Comparison of ENCODE assay signal across 14 cellular contexts in genomic region chr10:22649977-22650376, GRCh38.
DNase-seq lines count a peak whose midpoint lies in the region; ATAC-seq, FAIRE-seq and TF ChIP-seq lines count a peak whose summit lies in the region.
"Had no signal": no experiment of that assay in that cellular context is flagged by ENCODE, and none has a peak within 500 bp of the region (broad histone marks: within the 10 kb centered on the region; RNA-seq: fewer than 3 reads in every experiment).

No MANE protein-coding gene starts in this region.

- no peaks in the 10 kb centered on the region for H3K27me3 Mint-ChIP-seq in T-helper 1 cell treated with Interleukin-12 subunit alpha and Interleukin-12 subunit beta and Interleukin-4 antibody, amounts not matched to agents 30 μg/mL and 1 μg/mL, for 36 hours (ENCODE audit: low read depth)
- H3K27me3 Mint-ChIP-seq in activated T-helper 2 cell treated with anti-CD3 and anti-CD28 coated beads, Interferon-gamma antibody, Interleukin-2, Interleukin-4, amounts not matched to agents 10 μg/mL and 5 μg/mL and 100 μg/mL, durations not matched to agents 14 hours and 24 hours and 36 hours (ENCODE audit: low read depth) = no peaks in the 10 kb centered on the region
- no peaks in the 10 kb centered on the region for H3K27me3 Mint-ChIP-seq in naive thymus-derived CD8-positive, alpha-beta T cell

- POLR2A ChIA-PET in naive thymus-derived CD8-positive, alpha-beta T cell (lab: Charles Lee) = interaction anchor here (0.8 to 3.8 kb wide), 13 partner anchors 8 to 63 kb away, joined by 3 to 19 read pairs (median 5); partner anchors contain the start of gene PIP4K2A

- DNase-seq in T-helper 1 cell (no peak), GM12892 (ENCODE audit: insufficient read length) (no peak), HT-29 (ENCODE audit: low spot score) (no peak)
- no peak for DNase-seq in activated T-helper 2 cell treated with anti-CD3 and anti-CD28 coated beads, Interferon-gamma antibody, Interleukin-2, Interleukin-4, amounts not matched to agents 10 μg/mL and 5 μg/mL and 100 μg/mL, durations not matched to agents 14 hours and 24 hours and 36 hours (ENCODE audit: low spot score)
- no peak for DNase-seq in naive thymus-derived CD8-positive, alpha-beta T cell
- DNase-seq: dermis blood vessel endothelial cell, NCI-H1105, NCI-H2107, NCI-H526 treated with DMSO at 0.1 percent for 48 hours, SJCRH30, upper lobe of left lung had no signal

- H3K27ac Mint-ChIP-seq in T-helper 1 cell treated with Interleukin-12 subunit alpha and Interleukin-12 subunit beta and Interleukin-4 antibody, amounts not matched to agents 30 μg/mL and 1 μg/mL, for 36 hours = peak overlapping the region; percentile 94
- peak overlapping the region; percentile 98 for H3K27ac Mint-ChIP-seq in activated T-helper 2 cell treated with anti-CD3 and anti-CD28 coated beads, Interferon-gamma antibody, Interleukin-2, Interleukin-4, amounts not matched to agents 10 μg/mL and 5 μg/mL and 100 μg/mL, durations not matched to agents 14 hours and 24 hours and 36 hours
- peak overlapping the region; percentile 92 to 98 (median 97) for H3K27ac Mint-ChIP-seq in naive thymus-derived CD8-positive, alpha-beta T cell

- intact Hi-C loops in activated T-helper 2 cell treated with anti-CD3 and anti-CD28 coated beads, Interferon-gamma antibody, Interleukin-2, Interleukin-4, amounts not matched to agents 10 μg/mL and 5 μg/mL and 100 μg/mL, durations not matched to agents 14 hours and 24 hours and 36 hours (cut with micrococcal nuclease) = loop anchor here (1.0 to 5.0 kb wide), 3 partner anchors 20 to 38 kb away; no protein-coding TSS in a partner anchor

- ATAC-seq in naive thymus-derived CD8-positive, alpha-beta T cell = no peak
- ATAC-seq in HG02759 (IDR thresholded peaks at IDR 0.05; ENCODE audit: unreplicated experiment) (no peak), GM21515 (IDR thresholded peaks at IDR 0.05; ENCODE audit: unreplicated experiment) (no peak)

- FAIRE-seq in GM12892 (lab: Jason Lieb, UNC) = peak; percentile 57

- no peak for TF ChIP-seq POLR2A in GM12892 (IDR thresholded peaks at IDR 0.05; ENCODE audit: low read depth, low read length)

- H3K4me1 Mint-ChIP-seq in T-helper 1 cell treated with Interleukin-12 subunit alpha and Interleukin-12 subunit beta and Interleukin-4 antibody, amounts not matched to agents 30 μg/mL and 1 μg/mL, for 36 hours (ENCODE audit: low read depth) = peaks cover 85% of the 10 kb centered on the region
- H3K4me1 Mint-ChIP-seq in activated T-helper 2 cell treated with anti-CD3 and anti-CD28 coated beads, Interferon-gamma antibody, Interleukin-2, Interleukin-4, amounts not matched to agents 10 μg/mL and 5 μg/mL and 100 μg/mL, durations not matched to agents 14 hours and 24 hours and 36 hours (ENCODE audit: low read depth) = peaks cover 82% of the 10 kb centered on the region
- peaks cover 55 to 96% (median 91%) of the 10 kb centered on the region in 4 donors for H3K4me1 Mint-ChIP-seq in naive thymus-derived CD8-positive, alpha-beta T cell

- H3K4me3 Mint-ChIP-seq in T-helper 1 cell treated with Interleukin-12 subunit alpha and Interleukin-12 subunit beta and Interleukin-4 antibody, amounts not matched to agents 30 μg/mL and 1 μg/mL, for 36 hours = peak overlapping the region; percentile 78
- peak overlapping the region; percentile 78 for H3K4me3 Mint-ChIP-seq in activated T-helper 2 cell treated with anti-CD3 and anti-CD28 coated beads, Interferon-gamma antibody, Interleukin-2, Interleukin-4, amounts not matched to agents 10 μg/mL and 5 μg/mL and 100 μg/mL, durations not matched to agents 14 hours and 24 hours and 36 hours (ENCODE audit: low read depth)
- peak overlapping the region; percentile 67 to 87 (median 78) for H3K4me3 Mint-ChIP-seq in naive thymus-derived CD8-positive, alpha-beta T cell

- H3K9me3 Mint-ChIP-seq in T-helper 1 cell treated with Interleukin-12 subunit alpha and Interleukin-12 subunit beta and Interleukin-4 antibody, amounts not matched to agents 30 μg/mL and 1 μg/mL, for 36 hours = no peaks in the 10 kb centered on the region
- H3K9me3 Mint-ChIP-seq in activated T-helper 2 cell treated with anti-CD3 and anti-CD28 coated beads, Interferon-gamma antibody, Interleukin-2, Interleukin-4, amounts not matched to agents 10 μg/mL and 5 μg/mL and 100 μg/mL, durations not matched to agents 14 hours and 24 hours and 36 hours = no peaks in the 10 kb centered on the region
- H3K9me3 Mint-ChIP-seq in naive thymus-derived CD8-positive, alpha-beta T cell = no peaks in the 10 kb centered on the region

- peaks cover 19% of the 10 kb centered on the region for H3K36me3 Mint-ChIP-seq in T-helper 1 cell treated with Interleukin-12 subunit alpha and Interleukin-12 subunit beta and Interleukin-4 antibody, amounts not matched to agents 30 μg/mL and 1 μg/mL, for 36 hours (ENCODE audit: low read depth)
- peaks cover 30% of the 10 kb centered on the region for H3K36me3 Mint-ChIP-seq in activated T-helper 2 cell treated with anti-CD3 and anti-CD28 coated beads, Interferon-gamma antibody, Interleukin-2, Interleukin-4, amounts not matched to agents 10 μg/mL and 5 μg/mL and 100 μg/mL, durations not matched to agents 14 hours and 24 hours and 36 hours (ENCODE audit: low read depth)
- H3K36me3 Mint-ChIP-seq in naive thymus-derived CD8-positive, alpha-beta T cell = peaks cover 0 to 8% (median 6%) of the 10 kb centered on the region in 3 donors
